ENCODE assay signal across 8 cellular contexts in the genomic region with DNA sequence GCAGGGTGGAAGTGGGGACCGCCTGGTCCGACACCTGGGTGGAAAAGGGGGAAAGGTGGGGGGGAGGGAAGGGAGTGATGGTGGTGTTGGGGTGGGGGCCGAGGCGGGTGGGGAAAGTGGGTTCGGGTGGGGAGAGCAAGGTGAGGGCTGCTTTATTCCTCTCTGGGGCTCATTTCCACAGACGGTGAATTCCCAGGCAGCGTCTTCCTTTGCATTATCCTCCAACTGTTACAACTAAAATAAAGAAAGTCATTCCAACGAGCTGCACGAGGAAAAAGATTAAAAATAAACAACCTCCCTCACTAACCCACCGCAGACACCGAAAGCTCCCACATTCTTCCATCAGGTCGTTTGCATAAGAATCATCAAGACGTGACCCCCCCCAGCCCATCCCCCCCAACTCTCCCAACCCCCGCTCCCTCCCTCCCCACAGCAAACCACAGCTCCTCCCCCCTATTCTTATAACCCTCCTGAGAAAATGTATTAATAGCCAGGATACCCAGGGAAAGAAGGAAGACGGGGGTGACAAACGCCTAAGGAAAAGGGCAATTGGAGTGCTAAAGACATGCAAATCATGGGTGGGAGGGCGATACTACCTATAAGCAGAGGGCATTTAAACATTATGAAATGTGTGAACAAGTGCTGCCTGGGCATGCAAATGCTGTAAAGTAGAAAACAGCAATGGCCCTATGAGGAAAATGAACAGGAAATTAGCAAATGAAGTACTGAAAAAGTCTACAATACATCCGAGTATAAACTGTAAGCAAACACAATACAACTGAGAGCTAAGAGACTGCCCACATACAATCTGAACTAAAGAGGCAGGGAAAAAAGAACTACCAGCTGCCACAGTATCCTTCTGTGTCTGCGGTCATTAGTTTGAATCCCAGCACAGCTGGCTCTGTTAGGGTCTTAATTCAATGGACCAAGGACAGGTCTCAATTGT. TPM values are rescaled to one million over a fixed set of nuclear protein-coding genes. Genes with fewer than 3 reads are reported as not detected.
DNase-seq lines count a peak whose midpoint lies in the region; ATAC-seq and TF ChIP-seq lines count a peak whose summit lies in the region.

No MANE protein-coding gene starts in this region.

- H2AFZ ChIP-seq in neuron (ENCODE audit: low read depth, low read length): no peak overlapping the region

- H3K4me3 ChIP-seq in epithelial cell of esophagus (ENCODE audit: low read length): peak overlapping the region; percentile 70
- H3K4me3 ChIP-seq in neuron (ENCODE audit: low read length): peak overlapping the region; percentile 65

- ATAC-seq in GM19025 (IDR thresholded peaks at IDR 0.05; ENCODE audit: low read depth, unreplicated experiment) (peak; percentile 18), HG03108 (IDR thresholded peaks at IDR 0.05; ENCODE audit: unreplicated experiment) (peak; percentile 22), left lobe of liver (no peak), omental fat pad (ENCODE audit: low FRiP score) (no peak)

- TF ChIP-seq CTCF in epithelial cell of esophagus (IDR thresholded peaks at IDR 0.05; ENCODE audit: insufficient read depth, low read depth, low read length, missing control alignments): no peak
- TF ChIP-seq CTCF in omental fat pad (IDR thresholded peaks at IDR 0.05): no peak

- H3K27me3 ChIP-seq in neuron (ENCODE audit: insufficient read depth, low read length): no peaks in the 10 kb centered on the region

- no peaks in the 10 kb centered on the region for H3K9me3 ChIP-seq in neuron (ENCODE audit: low read length)

- H3K36me3 ChIP-seq in neuron (ENCODE audit: insufficient read depth, low read length): peaks cover 2% of the 10 kb centered on the region

- peaks cover 48% of the 10 kb centered on the region for H3K4me1 ChIP-seq in neuron (ENCODE audit: insufficient read depth, low read length)

- DNase-seq in D341Med (ENCODE audit: low spot score) (peak; percentile 55), RPMI8226 (peak; percentile 29), epithelial cell of esophagus (ENCODE audit: low read depth) (peak; percentile 54), left lobe of liver (ENCODE audit: low spot score) (no peak), omental fat pad (ENCODE audit: low spot score) (no peak)

RNA-seq across cellular contexts. Expression of gene CXXC4, which starts 2.6 kb away (rescaled TPM):
- total RNA-seq in left lobe of liver: 0.38 TPM
- total RNA-seq in omental fat pad: 1 to 10 TPM in 1 of 4 donors, under 1 TPM in 3; 0.12 to 4.7 (median 0.41) TPM

Comparison
In these comparisons a context has a peak if more than half of its experiments do, and no peak if none do; other contexts are left out.
1. DNase-seq: peak in D341Med (single experiment), RPMI8226 (single experiment) and epithelial cell of esophagus (single experiment); none in left lobe of liver (single experiment) and omental fat pad (single experiment).
2. ATAC-seq: peak in GM19025 (single experiment) and HG03108 (single experiment); none in left lobe of liver (single experiment) and omental fat pad (single experiment).